Comparison of ENCODE assay signal across 8 cellular contexts in the genomic region with DNA sequence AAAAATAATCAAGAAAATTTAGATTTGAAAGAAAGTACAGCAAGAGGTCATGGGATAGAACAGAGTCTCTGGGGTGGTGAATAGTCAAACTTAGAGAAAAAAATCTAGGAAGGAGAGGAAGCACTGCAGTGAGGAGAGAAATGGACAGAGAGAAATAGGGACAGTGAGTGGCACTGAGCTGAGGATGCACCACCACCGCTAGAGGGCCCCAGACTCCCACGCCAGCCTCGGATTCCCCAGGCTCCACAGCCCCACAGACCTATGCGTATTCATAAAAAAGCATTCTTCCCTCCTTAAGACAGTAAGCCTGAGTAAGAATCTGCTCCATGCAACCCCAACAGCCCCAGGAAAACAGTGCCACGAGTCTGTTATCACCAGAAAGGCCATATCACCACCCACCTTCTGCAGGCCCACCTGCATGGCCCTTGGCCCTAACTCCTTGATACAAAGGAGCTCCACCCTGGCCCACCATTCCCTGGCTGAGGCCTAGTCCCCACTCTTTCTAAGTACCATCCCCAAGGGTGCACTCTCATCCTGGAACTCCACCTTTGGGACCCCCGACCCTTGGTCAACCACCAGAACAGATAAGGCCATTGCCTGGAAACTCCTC.
DNase-seq lines count a peak whose midpoint lies in the region; ATAC-seq and TF ChIP-seq lines count a peak whose summit lies in the region.

No MANE protein-coding gene starts in this region.

- no peaks in the 10 kb centered on the region for H3K36me3 ChIP-seq in PC-9 (ENCODE audit: low read depth)

- POLR2A ChIA-PET in PC-9 (lab: Charles Lee; ENCODE audit: unreplicated experiment) = no interaction called here

- no peaks in the 10 kb centered on the region for H3K79me2 ChIP-seq in PC-9 (ENCODE audit: low read depth)

- H3K27me3 ChIP-seq in PC-9 (ENCODE audit: insufficient read depth, low read depth) = no peaks in the 10 kb centered on the region

- no peaks in the 10 kb centered on the region for H3K9me3 ChIP-seq in PC-9 (ENCODE audit: insufficient read depth, low read depth)

- H4K20me1 ChIP-seq in PC-9 (ENCODE audit: insufficient read depth) = peaks cover 4% of the 10 kb centered on the region

- H3K36me3 Mint-ChIP-seq in CD14-positive monocyte = peaks cover 3 to 10% of the 10 kb centered on the region in 2 donors
- no peaks in the 10 kb centered on the region for H3K36me3 Mint-ChIP-seq in neural crest cell (ENCODE audit: low read depth)

- peak overlapping the region in 1 of 2 donors; percentile 52 for H3K4me3 Mint-ChIP-seq in CD14-positive monocyte
- H3K4me3 Mint-ChIP-seq in neural crest cell = no peak overlapping the region
- no peak overlapping the region for H3K4me3 Mint-ChIP-seq in stimulated activated naive CD8-positive, alpha-beta T cell treated with anti-CD3 and anti-CD28 coated beads, Interleukin-15, amount 100 ng/mL, for 72 hours

- H3K9me2 ChIP-seq in PC-9 (ENCODE audit: insufficient read depth) = no peaks in the 10 kb centered on the region

- peaks cover 2 to 4% (median 4%) of the 10 kb centered on the region in 3 donors for H3K27me3 Mint-ChIP-seq in CD14-positive monocyte (ENCODE audit: low read depth in 3 of 3)
- no peaks in the 10 kb centered on the region for H3K27me3 Mint-ChIP-seq in neural crest cell (ENCODE audit: low read depth)
- no peaks in the 10 kb centered on the region for H3K27me3 Mint-ChIP-seq in stimulated activated naive CD8-positive, alpha-beta T cell treated with anti-CD3 and anti-CD28 coated beads, Interleukin-15, amount 100 ng/mL, for 72 hours

- no peaks in the 10 kb centered on the region for H3K9me3 Mint-ChIP-seq in CD14-positive monocyte
- H3K9me3 Mint-ChIP-seq in neural crest cell = no peaks in the 10 kb centered on the region
- no peaks in the 10 kb centered on the region for H3K9me3 Mint-ChIP-seq in stimulated activated naive CD8-positive, alpha-beta T cell treated with anti-CD3 and anti-CD28 coated beads, Interleukin-15, amount 100 ng/mL, for 72 hours

- H3K4me1 Mint-ChIP-seq in CD14-positive monocyte = peaks cover 63% of the 10 kb centered on the region
- peaks cover 5% of the 10 kb centered on the region for H3K4me1 Mint-ChIP-seq in neural crest cell
- H3K4me1 Mint-ChIP-seq in stimulated activated naive CD8-positive, alpha-beta T cell treated with anti-CD3 and anti-CD28 coated beads, Interleukin-15, amount 100 ng/mL, for 72 hours = peaks cover 31% of the 10 kb centered on the region

- H3K4me2 ChIP-seq in PC-9 = no peak overlapping the region

- BruUV-seq in PC-9 (replicated peaks; lab: Mats Ljungman, UMichigan) = no TSS peak

- no peak overlapping the region for H2AFZ ChIP-seq in PC-9

- H3K4me3 ChIP-seq in PC-9 = no peak overlapping the region

- peak overlapping the region in 4 of 7 donors; percentile 10 to 69 (median 31) for H3K27ac Mint-ChIP-seq in CD14-positive monocyte
- peak overlapping the region; percentile 15 for H3K27ac Mint-ChIP-seq in neural crest cell (ENCODE audit: unreplicated experiment)
- H3K27ac Mint-ChIP-seq in stimulated activated naive CD8-positive, alpha-beta T cell treated with anti-CD3 and anti-CD28 coated beads, Interleukin-15, amount 100 ng/mL, for 72 hours = peak overlapping the region; percentile 35 to 88

- H3K27ac ChIP-seq in PC-9 = no peak overlapping the region

- ATAC-seq in GM19025 (IDR thresholded peaks at IDR 0.05; ENCODE audit: low read depth, unreplicated experiment) (peak; percentile 35), HG03354 (IDR thresholded peaks at IDR 0.05; ENCODE audit: poor library complexity, severe bottlenecking, unreplicated experiment) (peak; percentile 47)
- ATAC-seq in stimulated activated naive CD8-positive, alpha-beta T cell treated with anti-CD3 and anti-CD28 coated beads, Interleukin-15, amount 100 ng/mL, for 72 hours = peak; percentile 98

- intact Hi-C loops in CD14-positive monocyte (cut with micrococcal nuclease) = loop anchor here (5.0 to 10.0 kb wide), 8 partner anchors 58 to 260 kb away; a partner anchor contains a TSS
- intact Hi-C loops in PC-9 (cut with micrococcal nuclease; ENCODE audit: unreplicated experiment) = loop anchor here (1.0 to 10.0 kb wide), 5 partner anchors 127 to 560 kb away; a partner anchor contains a TSS

- H3F3A ChIP-seq in PC-9 (ENCODE audit: insufficient read depth, low read depth) = no peaks in the 10 kb centered on the region

- CTCF ChIA-PET in PC-9 (lab: Charles Lee) = interaction anchor here (0.5 to 1.3 kb wide), 3 partner anchors 22 to 216 kb away, joined by 4 to 16 read pairs (median 5); no protein-coding TSS in a partner anchor

- no peaks in the 10 kb centered on the region for H3K4me1 ChIP-seq in PC-9 (replicated peaks; ENCODE audit: insufficient read depth)

- TF ChIP-seq CTCF in CD14-positive monocyte (IDR thresholded peaks at IDR 0.05) = peak; percentile 94
- TF ChIP-seq CTCF in PC-9 (conservative IDR thresholded peaks at IDR 0.05) = peak; percentile 94
- peak; percentile 96 for TF ChIP-seq CTCF in neural crest cell (conservative IDR thresholded peaks at IDR 0.05)

- DNase-seq in CD14-positive monocyte (ENCODE audit: low spot score) = peak; percentile 71
- peak in 1 of 2 experiments; percentile 69 for DNase-seq in PC-9
- peak; percentile 79 to 84 for DNase-seq in activated T-cell treated with anti-CD3 and anti-CD28 coated beads, Interleukin-2, amount 50 U/mL, for 48 hours
- DNase-seq in fibroblast of gingiva (ENCODE audit: low read depth) = peak; percentile 61
- peak; percentile 81 for DNase-seq in neural crest cell (ENCODE audit: low read depth, low spot score)
- peak; percentile 67 to 79 for DNase-seq in stimulated activated naive CD8-positive, alpha-beta T cell treated with anti-CD3 and anti-CD28 coated beads, Interleukin-15, amount 100 ng/mL, for 72 hours

Comparison
In these comparisons a context has a peak if more than half of its experiments do, and no peak if none do; other contexts are left out.
1. ATAC-seq: peak in every context shown above with its lines; median percentile 98 in stimulated activated naive CD8-positive, alpha-beta T cell treated with anti-CD3 and anti-CD28 coated beads, Interleukin-15, amount 100 ng/mL, for 72 hours; 47 in HG03354; 35 in GM19025.